9 cellular contexts compared by ENCODE assay signal in genomic region chr11:110797453-110797852, GRCh38.
A peak's percentile ranks its signal among the peaks of the same experiment; 100 is the strongest.
DNase-seq lines count a peak whose midpoint lies in the region; ATAC-seq and TF ChIP-seq lines count a peak whose summit lies in the region.
"Had no signal": no experiment of that assay in that cellular context is flagged by ENCODE, and none has a peak within 500 bp of the region (broad histone marks: within the 10 kb centered on the region; RNA-seq: fewer than 3 reads in every experiment).

No MANE protein-coding gene starts in this region.

- peaks cover 2% of the 10 kb centered on the region for H3K27me3 Mint-ChIP-seq in activated CD4-positive, alpha-beta T cell treated with anti-CD3 and anti-CD28 coated beads for 36 hours
- peaks cover 3% of the 10 kb centered on the region for H3K27me3 Mint-ChIP-seq in activated T-helper 2 cell treated with anti-CD3 and anti-CD28 coated beads, Interferon-gamma antibody, Interleukin-2, Interleukin-4, amounts not matched to agents 10 μg/mL and 5 μg/mL and 100 μg/mL, durations not matched to agents 14 hours and 24 hours and 36 hours (ENCODE audit: low read depth)
- H3K27me3 Mint-ChIP-seq in glutamatergic neuron (ENCODE audit: unreplicated experiment) = no peaks in the 10 kb centered on the region

- no peaks in the 10 kb centered on the region for H3K9me3 Mint-ChIP-seq in activated CD4-positive, alpha-beta T cell treated with anti-CD3 and anti-CD28 coated beads for 36 hours (ENCODE audit: low read depth)
- no peaks in the 10 kb centered on the region for H3K9me3 Mint-ChIP-seq in activated T-helper 2 cell treated with anti-CD3 and anti-CD28 coated beads, Interferon-gamma antibody, Interleukin-2, Interleukin-4, amounts not matched to agents 10 μg/mL and 5 μg/mL and 100 μg/mL, durations not matched to agents 14 hours and 24 hours and 36 hours
- H3K9me3 Mint-ChIP-seq in glutamatergic neuron (ENCODE audit: unreplicated experiment) = no peaks in the 10 kb centered on the region

- ATAC-seq in activated CD4-positive, alpha-beta T cell treated with anti-CD3 and anti-CD28 coated beads for 36 hours = peak; percentile 69
- peak; percentile 92 for ATAC-seq in HG02852 (IDR thresholded peaks at IDR 0.05; ENCODE audit: unreplicated experiment)
- ATAC-seq: A549 had no signal

- H3K27ac Mint-ChIP-seq in activated CD4-positive, alpha-beta T cell treated with anti-CD3 and anti-CD28 coated beads for 36 hours = no peak overlapping the region
- H3K27ac Mint-ChIP-seq in activated T-helper 2 cell treated with anti-CD3 and anti-CD28 coated beads, Interferon-gamma antibody, Interleukin-2, Interleukin-4, amounts not matched to agents 10 μg/mL and 5 μg/mL and 100 μg/mL, durations not matched to agents 14 hours and 24 hours and 36 hours = no peak overlapping the region
- no peak overlapping the region for H3K27ac Mint-ChIP-seq in glutamatergic neuron (ENCODE audit: unreplicated experiment)

- TF ChIP-seq CTCF in glutamatergic neuron (IDR thresholded peaks at IDR 0.05; ENCODE audit: partially characterized antibody, unreplicated experiment) = no peak

- peaks cover 5% of the 10 kb centered on the region for H3K4me1 Mint-ChIP-seq in activated CD4-positive, alpha-beta T cell treated with anti-CD3 and anti-CD28 coated beads for 36 hours
- peaks cover 5% of the 10 kb centered on the region for H3K4me1 Mint-ChIP-seq in activated T-helper 2 cell treated with anti-CD3 and anti-CD28 coated beads, Interferon-gamma antibody, Interleukin-2, Interleukin-4, amounts not matched to agents 10 μg/mL and 5 μg/mL and 100 μg/mL, durations not matched to agents 14 hours and 24 hours and 36 hours (ENCODE audit: low read depth)
- no peaks in the 10 kb centered on the region for H3K4me1 Mint-ChIP-seq in glutamatergic neuron (ENCODE audit: low read depth, unreplicated experiment)

- CTCF ChIA-PET in activated CD4-positive, alpha-beta T cell treated with anti-CD3 and anti-CD28 coated beads for 36 hours (lab: Charles Lee) = interaction anchor here (1.0 to 1.4 kb wide), 2 partner anchors 22 to 32 kb away, joined by 3 to 6 read pairs; no protein-coding TSS in a partner anchor

- no peaks in the 10 kb centered on the region for H3K36me3 Mint-ChIP-seq in activated CD4-positive, alpha-beta T cell treated with anti-CD3 and anti-CD28 coated beads for 36 hours (ENCODE audit: low read depth)
- H3K36me3 Mint-ChIP-seq in activated T-helper 2 cell treated with anti-CD3 and anti-CD28 coated beads, Interferon-gamma antibody, Interleukin-2, Interleukin-4, amounts not matched to agents 10 μg/mL and 5 μg/mL and 100 μg/mL, durations not matched to agents 14 hours and 24 hours and 36 hours (ENCODE audit: low read depth) = no peaks in the 10 kb centered on the region
- H3K36me3 Mint-ChIP-seq in glutamatergic neuron (ENCODE audit: unreplicated experiment) = no peaks in the 10 kb centered on the region

- POLR2A ChIA-PET in activated CD4-positive, alpha-beta T cell treated with anti-CD3 and anti-CD28 coated beads for 36 hours (lab: Charles Lee) = no interaction called here

- no peak for DNase-seq in activated CD4-positive, alpha-beta T cell treated with anti-CD3 and anti-CD28 coated beads for 36 hours
- no peak for DNase-seq in activated CD4-positive, alpha-beta T cell treated with anti-CD3 and anti-CD28 coated beads for 4 hours
- DNase-seq in NOMO-1 (lab: John Stamatoyannopoulos, UW; ENCODE audit: unreplicated experiment in 2 of 2) (peak; percentile 56 to 77), pons (ENCODE audit: low spot score) (peak; percentile 54), glutamatergic neuron (no peak), DMS153 (lab: John Stamatoyannopoulos, UW) (no peak)
- no peak for DNase-seq in activated T-helper 2 cell treated with anti-CD3 and anti-CD28 coated beads, Interferon-gamma antibody, Interleukin-2, Interleukin-4, amounts not matched to agents 10 μg/mL and 5 μg/mL and 100 μg/mL, durations not matched to agents 14 hours and 24 hours and 36 hours (ENCODE audit: low spot score)

- no peak overlapping the region for H3K4me3 Mint-ChIP-seq in activated CD4-positive, alpha-beta T cell treated with anti-CD3 and anti-CD28 coated beads for 36 hours
- H3K4me3 Mint-ChIP-seq in activated T-helper 2 cell treated with anti-CD3 and anti-CD28 coated beads, Interferon-gamma antibody, Interleukin-2, Interleukin-4, amounts not matched to agents 10 μg/mL and 5 μg/mL and 100 μg/mL, durations not matched to agents 14 hours and 24 hours and 36 hours (ENCODE audit: low read depth) = no peak overlapping the region
- H3K4me3 Mint-ChIP-seq in glutamatergic neuron (ENCODE audit: unreplicated experiment) = no peak overlapping the region

- intact Hi-C loops in activated CD4-positive, alpha-beta T cell treated with anti-CD3 and anti-CD28 coated beads for 36 hours (cut with DNase I, micrococcal nuclease) = no loop called here
- intact Hi-C loops in activated T-helper 2 cell treated with anti-CD3 and anti-CD28 coated beads, Interferon-gamma antibody, Interleukin-2, Interleukin-4, amounts not matched to agents 10 μg/mL and 5 μg/mL and 100 μg/mL, durations not matched to agents 14 hours and 24 hours and 36 hours (cut with micrococcal nuclease) = no loop called here

Comparison
In these comparisons a context has a peak if more than half of its experiments do, and no peak if none do; other contexts are left out.
1. DNase-seq: peak in NOMO-1 (2 of 2) and pons (single experiment); none in activated CD4-positive, alpha-beta T cell treated with anti-CD3 and anti-CD28 coated beads for 36 hours (single experiment), activated CD4-positive, alpha-beta T cell treated with anti-CD3 and anti-CD28 coated beads for 4 hours (0 of 2), activated T-helper 2 cell treated with anti-CD3 and anti-CD28 coated beads, Interferon-gamma antibody, Interleukin-2, Interleukin-4, amounts not matched to agents 10 μg/mL and 5 μg/mL and 100 μg/mL, durations not matched to agents 14 hours and 24 hours and 36 hours (single experiment), glutamatergic neuron (single experiment) and DMS153 (single experiment).